ENCODE assay signal across 13 cellular contexts in genomic region chrX:123736333-123736921, GRCh38. TPM values are rescaled to one million over a fixed set of nuclear protein-coding genes. Genes with fewer than 3 reads are reported as not detected.
DNase-seq lines count a peak whose midpoint lies in the region; ATAC-seq and TF ChIP-seq lines count a peak whose summit lies in the region.
"Had no signal": no experiment of that assay in that cellular context is flagged by ENCODE, and none has a peak within 500 bp of the region (broad histone marks: within the 10 kb centered on the region; RNA-seq: fewer than 3 reads in every experiment).

No MANE protein-coding gene starts in this region.

- no peak overlapping the region for H3K9ac ChIP-seq in mesenchymal stem cell (ENCODE audit: low read length)

- no peak overlapping the region for H2AFZ ChIP-seq in mesenchymal stem cell (ENCODE audit: low read depth, low read length)

- H3K4me2 ChIP-seq in mesenchymal stem cell (ENCODE audit: low read length, poor library complexity, severe bottlenecking), result no peak overlapping the region

- no peaks in the 10 kb centered on the region for H3K79me1 ChIP-seq in mesenchymal stem cell (replicated peaks; ENCODE audit: low read length, poor library complexity, severe bottlenecking)

- no peak overlapping the region for H2BK15ac ChIP-seq in mesenchymal stem cell (ENCODE audit: low read depth, poor library complexity, severe bottlenecking)

- H3K18ac ChIP-seq in mesenchymal stem cell (ENCODE audit: low read depth in 1 of 2, low read length in 2 of 2), result no peak overlapping the region

- no peaks in the 10 kb centered on the region for H3K27me3 ChIP-seq in mesenchymal stem cell (ENCODE audit: control insufficient read depth in 1 of 2, insufficient read depth in 1 of 2, low read length in 2 of 2)

- no peak overlapping the region for H3K27ac ChIP-seq in mesenchymal stem cell (ENCODE audit: low read length, poor library complexity, severe bottlenecking)

- no peak overlapping the region for H4K8ac ChIP-seq in mesenchymal stem cell (ENCODE audit: low read length)

- ATAC-seq in GM19395 (IDR thresholded peaks at IDR 0.05; ENCODE audit: unreplicated experiment), result no peak
- ATAC-seq: activated CD8-positive, alpha-beta T cell treated with anti-CD3 and anti-CD28 coated beads, Interleukin-2, amount 10 ng/mL, durations not matched to agents 7 days and 5 days had no signal

- no peak for TF ChIP-seq CTCF in AG09309 (IDR thresholded peaks at IDR 0.05; ENCODE audit: control insufficient read depth, insufficient read depth, low read depth, low read length, missing control alignments)

- no peak overlapping the region for H2BK12ac ChIP-seq in mesenchymal stem cell (ENCODE audit: low read length in 2 of 2)

- no peaks in the 10 kb centered on the region for H3K9me3 ChIP-seq in mesenchymal stem cell (ENCODE audit: control insufficient read depth, low read length)

- H3K4me1 ChIP-seq in mesenchymal stem cell (ENCODE audit: control insufficient read depth, insufficient read depth, low read depth, low read length), result no peaks in the 10 kb centered on the region

- no peak overlapping the region for H3K23ac ChIP-seq in mesenchymal stem cell (ENCODE audit: low read length in 2 of 2)

- no peak overlapping the region for H3K4me3 ChIP-seq in AG09309 (ENCODE audit: control insufficient read depth, low read depth, low read length)
- H3K4me3 ChIP-seq in mesenchymal stem cell (ENCODE audit: insufficient read depth in 1 of 2, low read depth in 1 of 2, low read length in 2 of 2), result no peak overlapping the region

- no peaks in the 10 kb centered on the region for H3K36me3 ChIP-seq in mesenchymal stem cell (ENCODE audit: control insufficient read depth in 1 of 2, insufficient read depth in 2 of 2, low read depth in 1 of 2, low read length in 2 of 2)

- no peak overlapping the region for H2BK5ac ChIP-seq in mesenchymal stem cell (ENCODE audit: low read depth, low read length, poor library complexity, severe bottlenecking)

- WGBS in mesenchymal stem cell, result 40% methylated on average over 1 of the region's 2 CpGs

- no peak overlapping the region for H2AK5ac ChIP-seq in mesenchymal stem cell (ENCODE audit: low read length, severe bottlenecking)

- H3K14ac ChIP-seq in mesenchymal stem cell (ENCODE audit: low read length in 2 of 2), result no peak overlapping the region

- no peak overlapping the region for H4K91ac ChIP-seq in mesenchymal stem cell (ENCODE audit: low read length)

- peak; percentile 23 for DNase-seq in AG09309 (ENCODE audit: low read depth)
- DNase-seq in HCEC 1CT, result peak; percentile 76
- peak; percentile 92 for DNase-seq in amniotic epithelial cell (ENCODE audit: low read depth)
- peak; percentile 70 for DNase-seq in mesenchymal stem cell
- DNase-seq in NCI-H2107 treated with DMSO at 0.1 percent for 48 hours (lab: John Stamatoyannopoulos, UW; ENCODE audit: unreplicated experiment), result no peak
- no peak for DNase-seq in activated CD4-positive, alpha-beta T cell treated with anti-CD3 and anti-CD28 coated beads, Interleukin-2, amount 50 U/mL, for 48 hours
- no peak for DNase-seq in activated T-cell treated with anti-CD3 and anti-CD28 coated beads, Interleukin-2, amount 50 U/mL, for 1 hour
- DNase-seq: activated CD8-positive, alpha-beta T cell treated with anti-CD3 and anti-CD28 coated beads, Interleukin-2, amount 10 ng/mL, durations not matched to agents 7 days and 5 days; effector memory CD4-positive, alpha-beta T cell; midbrain; stimulated activated CD4-positive, alpha-beta T cell treated with anti-CD3 and anti-CD28 coated beads, Interleukin-4, amount 100 ng/mL, for 1 hour; stimulated activated naive CD4-positive, alpha-beta T cell had no signal

- H2BK120ac ChIP-seq in mesenchymal stem cell (ENCODE audit: low read depth, low read length), result no peak overlapping the region

- H3K4ac ChIP-seq in mesenchymal stem cell (ENCODE audit: low read depth in 1 of 2, low read length in 2 of 2), result no peak overlapping the region

RNA-seq across cellular contexts. Expression of gene THOC2, which starts 3.6 kb away (rescaled TPM):
- 53.5 TPM for polyA plus RNA-seq in mesenchymal stem cell (2013, experiment 1 of 2)
- 53.0 TPM for polyA plus RNA-seq in mesenchymal stem cell (2013, experiment 2 of 2)

Comparison
In these comparisons a context has a peak if more than half of its experiments do, and no peak if none do; other contexts are left out.
1. DNase-seq: peak in AG09309 (single experiment), HCEC 1CT (single experiment), amniotic epithelial cell (single experiment) and mesenchymal stem cell (single experiment); none in NCI-H2107 treated with DMSO at 0.1 percent for 48 hours (single experiment), activated CD4-positive, alpha-beta T cell treated with anti-CD3 and anti-CD28 coated beads, Interleukin-2, amount 50 U/mL, for 48 hours (0 of 2) and activated T-cell treated with anti-CD3 and anti-CD28 coated beads, Interleukin-2, amount 50 U/mL, for 1 hour (single experiment).